ENCODE assay signal across 11 cellular contexts in the genomic region with DNA sequence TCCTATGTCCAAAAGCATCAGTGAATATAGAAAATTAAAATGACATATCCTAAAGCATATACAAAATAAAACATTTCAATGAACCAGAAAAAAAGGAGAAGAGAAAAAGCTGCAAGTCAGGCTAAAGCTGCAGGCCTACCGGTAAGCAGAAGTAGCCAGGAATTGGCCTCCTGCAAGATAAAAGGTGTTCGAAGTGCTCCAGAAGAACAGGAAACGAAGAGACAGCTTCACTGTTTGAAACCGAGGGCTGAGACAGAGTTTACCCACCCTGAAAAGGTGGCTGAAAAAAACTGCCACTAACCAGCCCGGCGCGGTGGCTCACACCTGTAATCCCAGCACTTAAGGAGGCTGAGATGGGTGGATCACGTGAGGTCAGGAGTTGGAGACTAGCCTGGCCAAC. TPM values are rescaled to one million over a fixed set of nuclear protein-coding genes. Genes with fewer than 3 reads are reported as not detected.
DNase-seq lines count a peak whose midpoint lies in the region; ATAC-seq and TF ChIP-seq lines count a peak whose summit lies in the region.
"Had no signal": no experiment of that assay in that cellular context is flagged by ENCODE, and none has a peak within 500 bp of the region (broad histone marks: within the 10 kb centered on the region; RNA-seq: fewer than 3 reads in every experiment).

No MANE protein-coding gene starts in this region.

- no peak overlapping the region for H3K27ac ChIP-seq in DOHH2 (ENCODE audit: low read depth, low read length)
- H3K27ac ChIP-seq in brain microvascular endothelial cell, result no peak overlapping the region
- no peak overlapping the region for H3K27ac ChIP-seq in colonic mucosa
- H3K27ac ChIP-seq: parathyroid adenoma had no signal

- H3K36me3 ChIP-seq in DOHH2 (ENCODE audit: control insufficient read depth, low read length) (peaks cover 2% of the 10 kb centered on the region; the same call in 1 of the 2 replicates), brain microvascular endothelial cell (replicated peaks) (no peaks in the 10 kb centered on the region), colonic mucosa (no peaks in the 10 kb centered on the region)

- H3K79me2 ChIP-seq in DOHH2 (ENCODE audit: control insufficient read depth, low read length), result peaks cover 4% of the 10 kb centered on the region
- H3K79me2 ChIP-seq: parathyroid adenoma had no signal

- peak overlapping the region; percentile 68 for H3K4me3 Mint-ChIP-seq in activated naive CD8-positive, alpha-beta T cell treated with anti-CD3 and anti-CD28 coated beads, Interleukin-2, amount 10 ng/mL, durations not matched to agents 7 days and 5 days

- H3K4me3 ChIP-seq in DOHH2 (ENCODE audit: low read length) (peak overlapping the region; percentile 27; the same call in 1 of the 2 replicates), brain microvascular endothelial cell (ENCODE audit: low read depth, low read length) (no peak overlapping the region), colonic mucosa (no peak overlapping the region)
- H3K4me3 ChIP-seq in Jurkat, Clone E6-1 (ENCODE audit: low read length), result peak overlapping the region; percentile 17

- H3K27me3 Mint-ChIP-seq in activated naive CD8-positive, alpha-beta T cell treated with anti-CD3 and anti-CD28 coated beads, Interleukin-2, amount 10 ng/mL, durations not matched to agents 7 days and 5 days, result no peaks in the 10 kb centered on the region

- H4K20me1 ChIP-seq in DOHH2 (ENCODE audit: control insufficient read depth, insufficient read depth, low read depth, low read length), result peaks cover 7% of the 10 kb centered on the region; the same call in 1 of the 2 replicates

- H3K4me2 ChIP-seq in DOHH2 (ENCODE audit: low read length), result peak overlapping the region; percentile 49

- H3K4me1 Mint-ChIP-seq in activated naive CD8-positive, alpha-beta T cell treated with anti-CD3 and anti-CD28 coated beads, Interleukin-2, amount 10 ng/mL, durations not matched to agents 7 days and 5 days, result peaks cover 40% of the 10 kb centered on the region

- H3F3A ChIP-seq in DOHH2 (ENCODE audit: control insufficient read depth, insufficient read depth), result peaks cover 7% of the 10 kb centered on the region; the same call in 1 of the 2 replicates

- H3K27me3 ChIP-seq in DOHH2 (ENCODE audit: control insufficient read depth, low read length) (no peaks in the 10 kb centered on the region), brain microvascular endothelial cell (replicated peaks) (no peaks in the 10 kb centered on the region), colonic mucosa (no peaks in the 10 kb centered on the region)

- H3K9ac ChIP-seq in colonic mucosa (ENCODE audit: low read depth in 2 of 2, low read length in 2 of 2), result no peak overlapping the region
- H3K9ac ChIP-seq: parathyroid adenoma had no signal

- H3K9me2 ChIP-seq in DOHH2 (replicated peaks; ENCODE audit: control insufficient read depth, low read length), result no peaks in the 10 kb centered on the region

- H3K9me3 Mint-ChIP-seq in activated naive CD8-positive, alpha-beta T cell treated with anti-CD3 and anti-CD28 coated beads, Interleukin-2, amount 10 ng/mL, durations not matched to agents 7 days and 5 days, result no peaks in the 10 kb centered on the region

- POLR2A ChIA-PET in activated naive CD8-positive, alpha-beta T cell treated with anti-CD3 and anti-CD28 coated beads, Interleukin-2, amount 10 ng/mL, durations not matched to agents 7 days and 5 days (lab: Charles Lee), result interaction anchor here (0.7 to 1.4 kb wide), 2 partner anchors 15 to 70 kb away, joined by 3 to 4 read pairs; no protein-coding TSS in a partner anchor

- ATAC-seq in GM19438 (IDR thresholded peaks at IDR 0.05; ENCODE audit: low read depth, unreplicated experiment), result peak; percentile 45
- peak; percentile 77 for ATAC-seq in activated naive CD8-positive, alpha-beta T cell treated with anti-CD3 and anti-CD28 coated beads, Interleukin-2, amount 10 ng/mL, durations not matched to agents 7 days and 5 days (ENCODE audit: low read depth)
- ATAC-seq in GM18870 (IDR thresholded peaks at IDR 0.05; ENCODE audit: unreplicated experiment), result no peak
- ATAC-seq in GM18502 (IDR thresholded peaks at IDR 0.05; ENCODE audit: poor library complexity, unreplicated experiment), result no peak

- in situ Hi-C loops in brain microvascular endothelial cell (cut with HindIII; ENCODE audit: low pct_ligation_motif_present, low sequenced_read_pairs), result no loop called here

- intact Hi-C loops in colonic mucosa (cut with DNase I), result loop anchor here (10.0 kb wide), 1 partner anchor 279 kb away; no protein-coding TSS in a partner anchor

- peak overlapping the region; percentile 75 for H3K27ac Mint-ChIP-seq in activated naive CD8-positive, alpha-beta T cell treated with anti-CD3 and anti-CD28 coated beads, Interleukin-2, amount 10 ng/mL, durations not matched to agents 7 days and 5 days

- DNase-seq in Jurkat, Clone E6-1 (ENCODE audit: low read depth, low spot score), result peak; percentile 76
- DNase-seq in activated naive CD8-positive, alpha-beta T cell treated with anti-CD3 and anti-CD28 coated beads, Interleukin-2, amount 10 ng/mL, durations not matched to agents 7 days and 5 days, result peak; percentile 42
- DNase-seq in brain microvascular endothelial cell (no peak), colonic mucosa (no peak)
- DNase-seq: EL, NCI-H510A treated with DMSO at 0.1 percent for 48 hours had no signal

- peaks cover 7% of the 10 kb centered on the region for H3K36me3 Mint-ChIP-seq in activated naive CD8-positive, alpha-beta T cell treated with anti-CD3 and anti-CD28 coated beads, Interleukin-2, amount 10 ng/mL, durations not matched to agents 7 days and 5 days

- TF ChIP-seq CTCF in DOHH2 (IDR thresholded peaks at IDR 0.05; ENCODE audit: low read depth, low read length, poor library complexity, severe bottlenecking) (no peak), brain microvascular endothelial cell (IDR thresholded peaks at IDR 0.05; ENCODE audit: low read depth, low read length, missing control alignments) (no peak), colonic mucosa (IDR thresholded peaks at IDR 0.05) (no peak)

- H3K9me3 ChIP-seq in DOHH2 (ENCODE audit: control insufficient read depth, insufficient read depth, low read length) (no peaks in the 10 kb centered on the region), colonic mucosa (no peaks in the 10 kb centered on the region)

- H3K4me1 ChIP-seq in DOHH2 (ENCODE audit: control insufficient read depth, low read length) (peaks cover 34% of the 10 kb centered on the region), colonic mucosa (no peaks in the 10 kb centered on the region)
- H3K4me1 ChIP-seq: parathyroid adenoma had no signal

RNA-seq across cellular contexts. Expression of gene NSL1, which starts 37.4 kb away (rescaled TPM):
- polyA plus RNA-seq in Jurkat, Clone E6-1 (2012; ENCODE audit: insufficient read depth, insufficient read length), result 60.4 TPM
- 10 to 100 TPM; 38.1 to 38.2 TPM for total RNA-seq in activated naive CD8-positive, alpha-beta T cell treated with anti-CD3 and anti-CD28 coated beads, Interleukin-2, amount 10 ng/mL, durations not matched to agents 7 days and 5 days
- 10 to 100 TPM; 17.1 to 33.9 TPM for total RNA-seq in colonic mucosa

RNA-seq across cellular contexts. Expression of gene TATDN3, which starts 37.5 kb away (rescaled TPM):
- 33.9 TPM for polyA plus RNA-seq in Jurkat, Clone E6-1 (2012; ENCODE audit: insufficient read depth, insufficient read length)
- 10 to 100 TPM; 13.9 to 18.6 TPM for total RNA-seq in activated naive CD8-positive, alpha-beta T cell treated with anti-CD3 and anti-CD28 coated beads, Interleukin-2, amount 10 ng/mL, durations not matched to agents 7 days and 5 days
- 1 to 10 TPM; 8.6 to 9.5 TPM for total RNA-seq in colonic mucosa

RNA-seq across cellular contexts. Expression of gene BATF3, which starts 54.6 kb away (rescaled TPM):
- 65.0 TPM for polyA plus RNA-seq in Jurkat, Clone E6-1 (2012; ENCODE audit: insufficient read depth, insufficient read length)
- total RNA-seq in activated naive CD8-positive, alpha-beta T cell treated with anti-CD3 and anti-CD28 coated beads, Interleukin-2, amount 10 ng/mL, durations not matched to agents 7 days and 5 days, result 10 to 100 TPM in 1 of 2 experiments, 1 to 10 TPM in 1; 9.8 to 13.2 TPM
- total RNA-seq in colonic mucosa, result under 1 TPM; 0.74 to 0.88 TPM

Comparison
In these comparisons a context has a peak if more than half of its experiments do, and no peak if none do; other contexts are left out.
1. H3K4me3 ChIP-seq: peak in DOHH2 (single experiment) and Jurkat, Clone E6-1 (single experiment); none in brain microvascular endothelial cell (single experiment) and colonic mucosa (single experiment).
2. ATAC-seq: peak in GM19438 (single experiment) and activated naive CD8-positive, alpha-beta T cell treated with anti-CD3 and anti-CD28 coated beads, Interleukin-2, amount 10 ng/mL, durations not matched to agents 7 days and 5 days (single experiment); none in GM18870 (single experiment) and GM18502 (single experiment).
3. DNase-seq: peak in Jurkat, Clone E6-1 (single experiment) and activated naive CD8-positive, alpha-beta T cell treated with anti-CD3 and anti-CD28 coated beads, Interleukin-2, amount 10 ng/mL, durations not matched to agents 7 days and 5 days (single experiment); none in brain microvascular endothelial cell (single experiment) and colonic mucosa (single experiment).
4. RNA of gene BATF3, which starts 54.6 kb away (total RNA-seq): 9.8 to 13.2 TPM in activated naive CD8-positive, alpha-beta T cell treated with anti-CD3 and anti-CD28 coated beads, Interleukin-2, amount 10 ng/mL, durations not matched to agents 7 days and 5 days; 0.74 to 0.88 TPM in colonic mucosa; every median in the first group is over 4 times any median in the second.